ENCODE assay signal across 11 cellular contexts in genomic region chr12:42473130-42473529, GRCh38.
DNase-seq lines count a peak whose midpoint lies in the region; ATAC-seq and TF ChIP-seq lines count a peak whose summit lies in the region.
"Had no signal": no experiment of that assay in that cellular context is flagged by ENCODE, and none has a peak within 500 bp of the region (broad histone marks: within the 10 kb centered on the region; RNA-seq: fewer than 3 reads in every experiment).

No MANE protein-coding gene starts in this region.

- no peaks in the 10 kb centered on the region for H3K27me3 ChIP-seq in breast epithelium
- no peaks in the 10 kb centered on the region for H3K27me3 ChIP-seq in mammary epithelial cell (ENCODE audit: insufficient read depth, low read length)

- H2AFZ ChIP-seq in mammary epithelial cell (ENCODE audit: low read depth, low read length), result no peak overlapping the region

- H3K9me3 Mint-ChIP-seq in MCF 10A (ENCODE audit: unreplicated experiment), result no peaks in the 10 kb centered on the region

- CTCF ChIA-PET in MCF 10A (lab: Yijun Ruan, JAX), result interaction anchor here (7.6 kb wide), 1 partner anchor 9 kb away, joined by 36 read pairs; no protein-coding TSS in a partner anchor
- CTCF ChIA-PET in mammary epithelial cell (lab: Charles Lee; ENCODE audit: low non-redundant PET), result no interaction called here

- TF ChIP-seq CTCF in MCF 10A (IDR thresholded peaks at IDR 0.05; ENCODE audit: unreplicated experiment), result no peak
- TF ChIP-seq CTCF in breast epithelium (IDR thresholded peaks at IDR 0.05), result no peak
- no peak for TF ChIP-seq CTCF in mammary epithelial cell (conservative IDR thresholded peaks at IDR 0.05 in 1 of 2, IDR thresholded peaks at IDR 0.05 in 1 of 2; ENCODE audit: extremely low read depth in 1 of 2, insufficient read depth in 1 of 2, low read depth in 1 of 2, low read length in 2 of 2)

- WGBS in mammary epithelial cell (ENCODE audit: low coverage, missing lambda C conversion rate), result 29% methylated on average over 1 of the region's 1 CpG

- H3K36me3 ChIP-seq in breast epithelium (no peaks in the 10 kb centered on the region), mammary epithelial cell (ENCODE audit: insufficient read depth, low read length) (peaks cover 17% of the 10 kb centered on the region)
- H3K36me3 ChIP-seq: thoracic aorta had no signal

- H3K79me2 ChIP-seq in mammary epithelial cell (ENCODE audit: insufficient read depth, low read length), result peaks cover 78% of the 10 kb centered on the region

- H3K9me3 ChIP-seq in breast epithelium (no peaks in the 10 kb centered on the region), mammary epithelial cell (replicated peaks; ENCODE audit: insufficient read depth, low read length) (no peaks in the 10 kb centered on the region)
- H3K9me3 ChIP-seq: thoracic aorta had no signal

- DNase-seq in MCF 10A (ENCODE audit: unreplicated experiment), result peak; percentile 5
- no peak for DNase-seq in breast epithelium (ENCODE audit: low spot score in 2 of 2)
- DNase-seq in mammary epithelial cell, result peak; percentile 53
- peak; percentile 22 for DNase-seq in hepatic stellate cell (ENCODE audit: low spot score)
- DNase-seq in stromal cell of bone marrow (ENCODE audit: low read depth), result peak; percentile 28
- no peak for DNase-seq in Kasumi-1 (lab: John Stamatoyannopoulos, UW)
- DNase-seq: dorsolateral prefrontal cortex had no signal

- H3K36me3 Mint-ChIP-seq in MCF 10A (ENCODE audit: insufficient read depth, unreplicated experiment), result peaks cover 30% of the 10 kb centered on the region

- TF ChIP-seq POLR2A in breast epithelium (IDR thresholded peaks at IDR 0.05), result no peak

- peaks cover 11% of the 10 kb centered on the region for H3K4me1 Mint-ChIP-seq in MCF 10A (ENCODE audit: insufficient read depth, unreplicated experiment)

- H3K27me3 Mint-ChIP-seq in MCF 10A (ENCODE audit: insufficient read depth, unreplicated experiment), result no peaks in the 10 kb centered on the region

- in situ Hi-C loops in mammary epithelial cell (cut with MboI; ENCODE audit: low sequenced_read_pairs in 2 of 2), result no loop called here

- intact Hi-C loops in MCF 10A (cut with micrococcal nuclease), result no loop called here
- intact Hi-C loops in breast epithelium (cut with DNase I; ENCODE audit: low total_unique reads), result no loop called here
- intact Hi-C loops in mammary epithelial cell (cut with micrococcal nuclease), result no loop called here

- no peak for ATAC-seq in GM21825 (IDR thresholded peaks at IDR 0.05; ENCODE audit: unreplicated experiment)
- ATAC-seq in HG02973 (IDR thresholded peaks at IDR 0.05; ENCODE audit: unreplicated experiment), result no peak

- H3K4me3 ChIP-seq in breast epithelium (no peak overlapping the region), mammary epithelial cell (replicated peaks in 1 of 3; ENCODE audit: insufficient read depth in 1 of 3, low read depth in 2 of 3, low read length in 3 of 3) (no peak overlapping the region)
- H3K4me3 ChIP-seq: dorsolateral prefrontal cortex, thoracic aorta had no signal

- no peaks in the 10 kb centered on the region for H3K4me1 ChIP-seq in breast epithelium
- H3K4me1 ChIP-seq in mammary epithelial cell (ENCODE audit: insufficient read depth, low read length), result peaks cover 35% of the 10 kb centered on the region

- H3K4me3 Mint-ChIP-seq in MCF 10A (ENCODE audit: unreplicated experiment), result no peak overlapping the region

- no peak overlapping the region for H3K27ac ChIP-seq in breast epithelium
- H3K27ac ChIP-seq in mammary epithelial cell (ENCODE audit: insufficient read depth, low read depth, low read length), result peak overlapping the region; percentile 68
- H3K27ac ChIP-seq: 22Rv1, dorsolateral prefrontal cortex, thoracic aorta had no signal

- no peak overlapping the region for H3K9ac ChIP-seq in mammary epithelial cell (ENCODE audit: insufficient read depth, low read length)

- BruUV-seq in MCF 10A (replicated peaks; lab: Mats Ljungman, UMichigan), result no TSS peak
- BruUV-seq in mammary epithelial cell (replicated peaks; lab: Mats Ljungman, UMichigan), result no TSS peak

- POLR2A ChIA-PET in MCF 10A (lab: Yijun Ruan, JAX), result no interaction called here

- dilution Hi-C loops in mammary epithelial cell (cut with HindIII; ENCODE audit: low sequenced_read_pairs), result no loop called here

- no peaks in the 10 kb centered on the region for H4K20me1 ChIP-seq in mammary epithelial cell (ENCODE audit: insufficient read depth, low read length)

- H3K4me2 ChIP-seq in mammary epithelial cell (ENCODE audit: insufficient read depth, low read depth, low read length), result peak overlapping the region; percentile 20

- H3K27ac Mint-ChIP-seq in MCF 10A (ENCODE audit: low read depth, unreplicated experiment), result no peak overlapping the region

Comparison
In these comparisons a context has a peak if more than half of its experiments do, and no peak if none do; other contexts are left out.
1. DNase-seq: peak in MCF 10A (single experiment), mammary epithelial cell (single experiment), hepatic stellate cell (single experiment) and stromal cell of bone marrow (single experiment); none in breast epithelium (0 of 2) and Kasumi-1 (0 of 2).